In genomic region chr2:23459032-23459431, GRCh38 we compare ENCODE assay signal across 8 cellular contexts.
"Had no signal": no experiment of that assay in that cellular context is flagged by ENCODE, and none has a peak within 500 bp of the region (broad histone marks: within the 10 kb centered on the region; RNA-seq: fewer than 3 reads in every experiment).

No MANE protein-coding gene starts in this region.

- FAIRE-seq: G401.6, GM12878, GM12891, GM12892, GM18507, GM19239 had no signal

- DNase-seq: GDM1, GF-D8 had no signal

- H3K4me3 ChIP-seq: GM12878 had no signal

- ATAC-seq: GM12878 had no signal
